In the genomic region with DNA sequence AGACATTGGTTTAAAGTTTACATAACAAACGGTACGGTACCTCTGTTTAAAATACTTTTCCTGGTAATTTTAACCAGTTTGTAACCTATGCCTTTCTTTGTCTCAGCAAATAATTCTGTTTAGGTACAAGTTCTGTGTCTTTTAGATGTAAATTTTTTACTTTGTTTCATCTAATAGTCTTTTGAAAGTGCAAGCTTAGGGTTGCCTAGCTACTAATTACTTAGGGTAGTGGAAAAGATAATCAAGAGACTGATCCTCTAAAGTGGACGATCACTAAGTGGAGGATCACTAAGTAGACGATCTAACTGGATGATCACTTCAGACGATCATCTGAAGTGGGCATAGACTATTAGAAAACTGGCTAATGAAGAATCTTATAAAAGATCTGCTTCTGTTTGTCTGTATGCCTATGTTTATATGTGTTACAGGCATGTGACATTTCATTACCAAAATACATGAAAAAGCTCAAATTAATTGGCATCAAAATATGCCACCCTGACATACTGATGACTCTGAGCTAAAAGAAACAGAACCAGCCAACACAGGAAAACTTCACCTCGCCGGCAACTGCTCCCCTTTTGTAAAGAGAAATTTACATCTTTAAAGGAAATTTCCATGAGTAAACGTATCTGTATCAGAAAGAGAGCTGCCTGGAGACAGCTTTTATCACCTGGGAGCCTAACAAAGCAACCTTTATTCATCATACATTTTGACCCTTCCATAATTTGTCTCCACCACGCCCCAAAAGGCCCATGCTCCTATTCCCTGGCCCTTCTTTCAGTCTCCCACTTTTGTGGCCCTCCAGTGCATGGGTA, we compare ENCODE assay signal across 8 cellular contexts. TPM values are rescaled to one million over a fixed set of nuclear protein-coding genes. Genes with fewer than 3 reads are reported as not detected.
DNase-seq lines count a peak whose midpoint lies in the region; ATAC-seq and TF ChIP-seq lines count a peak whose summit lies in the region.

No MANE protein-coding gene starts in this region.

- H4K8ac ChIP-seq in mesenchymal stem cell (ENCODE audit: low read length), result no peak overlapping the region

- H3K23ac ChIP-seq in mesenchymal stem cell (ENCODE audit: low read length in 2 of 2), result no peak overlapping the region

- in situ Hi-C loops in brain microvascular endothelial cell (cut with HindIII; ENCODE audit: low pct_ligation_motif_present, low sequenced_read_pairs), result no loop called here

- H2BK120ac ChIP-seq in mesenchymal stem cell (ENCODE audit: low read depth, low read length), result no peak overlapping the region

- H3K9me3 ChIP-seq in BE2C (no peaks in the 10 kb centered on the region), mesenchymal stem cell (ENCODE audit: control insufficient read depth, low read length) (no peaks in the 10 kb centered on the region)

- no peak overlapping the region for H2AFZ ChIP-seq in mesenchymal stem cell (ENCODE audit: low read depth, low read length)

- H3K79me1 ChIP-seq in mesenchymal stem cell (replicated peaks; ENCODE audit: low read length, poor library complexity, severe bottlenecking), result peaks cover 14% of the 10 kb centered on the region

- no peak overlapping the region for H3K14ac ChIP-seq in mesenchymal stem cell (ENCODE audit: low read length in 2 of 2)

- H2BK15ac ChIP-seq in mesenchymal stem cell (ENCODE audit: low read depth, poor library complexity, severe bottlenecking), result no peak overlapping the region

- H3K4me3 ChIP-seq in BE2C (ENCODE audit: low read depth, low read length) (peak overlapping the region; percentile 88), brain microvascular endothelial cell (ENCODE audit: low read depth, low read length) (peak overlapping the region; percentile 80), mesenchymal stem cell (ENCODE audit: insufficient read depth in 1 of 2, low read depth in 1 of 2, low read length in 2 of 2) (peak overlapping the region; percentile 82 to 86)

- H3K18ac ChIP-seq in mesenchymal stem cell (ENCODE audit: low read depth in 1 of 2, low read length in 2 of 2), result no peak overlapping the region

- no peak overlapping the region for H2BK5ac ChIP-seq in mesenchymal stem cell (ENCODE audit: low read depth, low read length, poor library complexity, severe bottlenecking)

- DNase-seq in BE2C (no peak), HuH-7.5 (ENCODE audit: low spot score) (peak; percentile 32), brain microvascular endothelial cell (no peak), mesenchymal stem cell (peak; percentile 27), putamen (ENCODE audit: low spot score) (no peak), sciatic nerve (ENCODE audit: low spot score) (no peak), COLO829 (ENCODE audit: low spot score) (no peak)

- peaks cover 8% of the 10 kb centered on the region; the same call in 1 of the 2 replicates for H3K4me1 ChIP-seq in BE2C
- H3K4me1 ChIP-seq in mesenchymal stem cell (ENCODE audit: control insufficient read depth, insufficient read depth, low read depth, low read length), result no peaks in the 10 kb centered on the region

- H3K4ac ChIP-seq in mesenchymal stem cell (ENCODE audit: low read depth in 1 of 2, low read length in 2 of 2), result no peak overlapping the region

- H3K4me2 ChIP-seq in mesenchymal stem cell (ENCODE audit: low read length, poor library complexity, severe bottlenecking), result peak overlapping the region; percentile 60

- TF ChIP-seq CTCF in BE2C (IDR thresholded peaks at IDR 0.05; ENCODE audit: low read depth, low read length) (no peak), brain microvascular endothelial cell (IDR thresholded peaks at IDR 0.05; ENCODE audit: low read depth, low read length, missing control alignments) (no peak)

- peak overlapping the region; percentile 86 for H3K9ac ChIP-seq in mesenchymal stem cell (ENCODE audit: low read length)

- no peak overlapping the region for H3K27ac ChIP-seq in brain microvascular endothelial cell
- H3K27ac ChIP-seq in mesenchymal stem cell (ENCODE audit: low read length, poor library complexity, severe bottlenecking), result peak overlapping the region; percentile 53

- 7% methylated on average over 7 of the region's 9 CpGs for WGBS in mesenchymal stem cell

- H3K27me3 ChIP-seq in BE2C, result no peaks in the 10 kb centered on the region
- no peaks in the 10 kb centered on the region for H3K27me3 ChIP-seq in brain microvascular endothelial cell (replicated peaks)
- H3K27me3 ChIP-seq in mesenchymal stem cell (ENCODE audit: control insufficient read depth in 1 of 2, insufficient read depth in 1 of 2, low read length in 2 of 2), result no peaks in the 10 kb centered on the region

- ATAC-seq in HG03565 (IDR thresholded peaks at IDR 0.05; ENCODE audit: unreplicated experiment), result no peak
- no peak for ATAC-seq in sciatic nerve

- H4K91ac ChIP-seq in mesenchymal stem cell (ENCODE audit: low read length), result no peak overlapping the region

- H2AK5ac ChIP-seq in mesenchymal stem cell (ENCODE audit: low read length, severe bottlenecking), result no peak overlapping the region

- intact Hi-C loops in sciatic nerve (cut with DNase I), result no loop called here

- H2BK12ac ChIP-seq in mesenchymal stem cell (ENCODE audit: low read length in 2 of 2), result no peak overlapping the region

- H3K36me3 ChIP-seq in BE2C (peaks cover 7% of the 10 kb centered on the region), brain microvascular endothelial cell (replicated peaks) (no peaks in the 10 kb centered on the region), mesenchymal stem cell (ENCODE audit: control insufficient read depth in 1 of 2, insufficient read depth in 2 of 2, low read depth in 1 of 2, low read length in 2 of 2) (no peaks in the 10 kb centered on the region)

RNA-seq across cellular contexts. Expression of a gene that starts 15.9 kb away (rescaled TPM):
- 25.8 TPM for polyA plus RNA-seq in BE2C (2012; ENCODE audit: insufficient read depth, insufficient read length, low read depth)
- 165 TPM for polyA plus RNA-seq in mesenchymal stem cell (2013, experiment 1 of 2)
- 168 TPM for polyA plus RNA-seq in mesenchymal stem cell (2013, experiment 2 of 2)
- total RNA-seq in sciatic nerve, result 150 TPM

RNA-seq across cellular contexts. Expression of a gene that starts 49.8 kb away (rescaled TPM):
- 40.7 TPM for polyA plus RNA-seq in BE2C (2012; ENCODE audit: insufficient read depth, insufficient read length, low read depth)
- 16.5 TPM for polyA plus RNA-seq in mesenchymal stem cell (2013, experiment 1 of 2)
- 18.2 TPM for polyA plus RNA-seq in mesenchymal stem cell (2013, experiment 2 of 2)
- total RNA-seq in sciatic nerve, result 52.2 TPM

Comparison
In these comparisons a context has a peak if more than half of its experiments do, and no peak if none do; other contexts are left out.
1. DNase-seq: peak in HuH-7.5 (single experiment) and mesenchymal stem cell (single experiment); none in BE2C (single experiment), brain microvascular endothelial cell (single experiment), putamen (single experiment), sciatic nerve (single experiment) and COLO829 (single experiment).
2. Peak in every context shown above with its lines, with median percentiles within 50 percentile points of each other: H3K4me3 ChIP-seq.